8 cellular contexts compared by ENCODE assay signal in the genomic region with DNA sequence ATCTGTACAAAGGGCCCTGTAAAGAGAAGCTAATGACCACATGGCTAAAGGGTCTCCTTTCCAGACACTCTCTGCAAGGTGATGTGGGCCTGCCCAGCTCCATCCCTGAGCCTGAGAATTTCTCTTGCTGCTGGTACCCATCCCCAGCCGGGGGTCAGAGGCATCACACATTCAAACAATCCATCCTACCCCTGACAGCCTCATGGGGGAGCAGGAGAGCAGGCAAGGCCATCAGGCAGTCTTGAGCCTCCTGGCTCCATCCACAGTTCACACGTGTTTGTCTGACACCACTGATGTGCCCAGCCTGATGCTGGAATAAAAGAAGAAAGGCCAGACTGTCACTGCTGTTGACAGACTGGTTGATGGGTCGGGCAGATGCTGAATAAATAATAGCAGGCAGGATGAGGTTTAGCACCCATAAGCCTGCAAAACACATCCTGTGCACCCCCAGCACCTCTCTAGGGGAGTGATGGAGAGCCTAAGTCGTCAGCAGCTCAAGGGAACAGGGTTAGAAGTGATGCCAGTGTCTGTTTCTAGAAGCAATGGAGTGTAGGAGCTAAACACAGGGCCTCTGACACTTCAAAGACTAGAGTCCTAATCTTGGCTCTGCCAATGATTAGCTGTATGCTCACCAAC. TPM values are rescaled to one million over a fixed set of nuclear protein-coding genes. Genes with fewer than 3 reads are reported as not detected.
DNase-seq lines count a peak whose midpoint lies in the region; ATAC-seq, FAIRE-seq and TF ChIP-seq lines count a peak whose summit lies in the region.

No MANE protein-coding gene starts in this region.

- peak; percentile 94 for FAIRE-seq in GM12891 (lab: Jason Lieb, UNC)

- intact Hi-C loops in left ventricle myocardium superior (cut with micrococcal nuclease), result no loop called here

- peak; percentile 60 for DNase-seq in AG08396 (ENCODE audit: low spot score)
- peak; percentile 56 for DNase-seq in GM12891 (ENCODE audit: insufficient read length, low spot score)
- peak; percentile 34 for DNase-seq in NCI-H1694 (lab: John Stamatoyannopoulos, UW)
- DNase-seq in activated naive CD4-positive, alpha-beta T cell treated with anti-CD3 and anti-CD28 coated beads, Interleukin-2, amount 50 U/mL, for 16 hours, result peak; percentile 14
- peak; percentile 47 for DNase-seq in left ventricle myocardium superior
- DNase-seq in stimulated activated CD4-positive, alpha-beta T cell treated with anti-CD3 and anti-CD28 coated beads, Interleukin-12 subunit alpha, Interleukin-12 subunit beta, amount 100 ng/mL, for 4 hours, result peak; percentile 15
- DNase-seq in middle frontal gyrus (ENCODE audit: extremely low spot score, low spot score), result no peak
- no peak for DNase-seq in NCI-H1930 (lab: John Stamatoyannopoulos, UW)

- TF ChIP-seq POLR2A in GM12891 (IDR thresholded peaks at IDR 0.05; ENCODE audit: low read depth, low read length), result no peak

- peak; percentile 80 for ATAC-seq in left ventricle myocardium superior

TF ChIP-seq in GM12891, 5 proteins besides CTCF, POLR2A, EP300 and RAD21:
- no peak for TF ChIP-seq PAX5 (IDR thresholded peaks at IDR 0.05; ENCODE audit: insufficient read depth, low read length, severe bottlenecking)
- TF ChIP-seq POU2F2 (IDR thresholded peaks at IDR 0.05; ENCODE audit: low read depth, low read length), result no peak
- TF ChIP-seq POLR2AphosphoS5 (IDR thresholded peaks at IDR 0.05; ENCODE audit: low read depth, low read length), result no peak
- TF ChIP-seq TAF1 (IDR thresholded peaks at IDR 0.05; ENCODE audit: low read depth, low read length), result no peak
- no peak for TF ChIP-seq SPI1 (IDR thresholded peaks at IDR 0.05; ENCODE audit: low read depth, low read length)
TF ChIP-seq in GM12891: peak in this region for 0.

RNA-seq across cellular contexts. Expression of gene TLL2, which starts 43.5 kb away (rescaled TPM):
- polyA plus RNA-seq in GM12891 (2012; ENCODE audit: low read depth, missing spikeins), result 0.89 TPM
- 11.6 TPM for total RNA-seq in left ventricle myocardium superior

Comparison
In these comparisons a context has a peak if more than half of its experiments do, and no peak if none do; other contexts are left out.
1. DNase-seq: peak in AG08396 (single experiment), GM12891 (single experiment), NCI-H1694 (single experiment), activated naive CD4-positive, alpha-beta T cell treated with anti-CD3 and anti-CD28 coated beads, Interleukin-2, amount 50 U/mL, for 16 hours (single experiment), left ventricle myocardium superior (single experiment) and stimulated activated CD4-positive, alpha-beta T cell treated with anti-CD3 and anti-CD28 coated beads, Interleukin-12 subunit alpha, Interleukin-12 subunit beta, amount 100 ng/mL, for 4 hours (single experiment); none in middle frontal gyrus (single experiment) and NCI-H1930 (0 of 2).